Comparison of ENCODE assay signal across 1 cellular context in genomic region chr14:75050852-75051555, GRCh38.
TF ChIP-seq lines count a peak whose summit lies in the region.

Gene MLH3, minus strand, starts transcription at chr14:75051467. Its CDS starts 1,812 bp downstream, at chr14:75049655.

TF ChIP-seq in K562, 482 proteins besides CTCF, POLR2A, EP300 and RAD21 (continued from another document and continues in another):
- TF ChIP-seq ZNF318 (IDR thresholded peaks at IDR 0.05; ENCODE audit: borderline replicate concordance in 1 of 2, low read depth in 1 of 2) (no peak), GTF2A2 (tag; IDR thresholded peaks at IDR 0.05) (no peak), ZNF639 (CRISPR knock-in tag; conservative IDR thresholded peaks at IDR 0.05 in 1 of 2, IDR thresholded peaks at IDR 0.05 in 1 of 2) (no peak), DNMT1 (IDR thresholded peaks at IDR 0.05) (no peak), ZNF232 (CRISPR knock-in tag; IDR thresholded peaks at IDR 0.05) (no peak), MAX (CRISPR knock-in tag; IDR thresholded peaks at IDR 0.05) (peak; percentile 86), RCOR1 (IDR thresholded peaks at IDR 0.05; ENCODE audit: borderline replicate concordance in 1 of 2, low read depth in 2 of 2, low read length in 2 of 2) (no peak; a peak in 1 of 4 replicates), SMAD4 (CRISPR knock-in tag; conservative IDR thresholded peaks at IDR 0.05) (peak; percentile 42; the same call in 1 of the 2 replicates), EWSR1 (IDR thresholded peaks at IDR 0.05; ENCODE audit: borderline replicate concordance, low read depth, partially characterized antibody) (no peak), ADNP (tag; IDR thresholded peaks at IDR 0.05) (no peak), ZNF512 (tag; IDR thresholded peaks at IDR 0.05) (no peak), SOX6 (IDR thresholded peaks at IDR 0.05) (peak; percentile 22; the same call in 1 of the 2 replicates), DLX4 (CRISPR knock-in tag; IDR thresholded peaks at IDR 0.05) (no peak), TFAP4 (CRISPR knock-in tag; IDR thresholded peaks at IDR 0.05; ENCODE audit: borderline replicate concordance) (peak; percentile 16; the same call in 1 of the 2 replicates), ZNF224 (CRISPR knock-in tag; IDR thresholded peaks at IDR 0.05) (no peak), SRSF3 (IDR thresholded peaks at IDR 0.05; ENCODE audit: insufficient read depth, low read length) (no peak), TSC22D4 (tag; IDR thresholded peaks at IDR 0.05) (no peak), BHLHE40 (IDR thresholded peaks at IDR 0.05; ENCODE audit: low read length) (peak; percentile 12), ZNF592 (IDR thresholded peaks at IDR 0.05) (peak; percentile 83), POLR3A (IDR thresholded peaks at IDR 0.05; ENCODE audit: borderline replicate concordance, extremely low read depth, insufficient read depth, insufficient read length) (no peak), ZNF668 (CRISPR knock-in tag; IDR thresholded peaks at IDR 0.05) (no peak), GABPB2 (CRISPR knock-in tag; conservative IDR thresholded peaks at IDR 0.05) (no peak), EP400 (IDR thresholded peaks at IDR 0.05) (peak; percentile 51; the same call in 1 of the 2 replicates), NR2C2 (CRISPR knock-in tag; IDR thresholded peaks at IDR 0.05) (no peak), NR2C2 (tag; IDR thresholded peaks at IDR 0.05) (no peak), ARNT (IDR thresholded peaks at IDR 0.05) (no peak), SNAPC5 (CRISPR knock-in tag; IDR thresholded peaks at IDR 0.05) (no peak), U2AF1 (optimal IDR thresholded peaks at IDR 0.05; ENCODE audit: low read depth, low read length) (no peak), BCLAF1 (IDR thresholded peaks at IDR 0.05; ENCODE audit: borderline replicate concordance in 1 of 2, control insufficient read depth in 1 of 2, low read depth in 2 of 2, low read length in 1 of 2) (no peak), MLLT1 (IDR thresholded peaks at IDR 0.05) (no peak), FOXP1 (CRISPR knock-in tag; IDR thresholded peaks at IDR 0.05) (peak; percentile 36; the same call in 1 of the 2 replicates), WHSC1 (IDR thresholded peaks at IDR 0.05; ENCODE audit: low read length) (no peak)
